ENCODE assay signal across 12 cellular contexts in genomic region chr4:76626686-76627465, GRCh38.
DNase-seq lines count a peak whose midpoint lies in the region; TF ChIP-seq lines count a peak whose summit lies in the region.
"Had no signal": no experiment of that assay in that cellular context is flagged by ENCODE, and none has a peak within 500 bp of the region (broad histone marks: within the 10 kb centered on the region; RNA-seq: fewer than 3 reads in every experiment).

No MANE protein-coding gene starts in this region.

- no peak overlapping the region for H4K5ac ChIP-seq in H9 (ENCODE audit: insufficient read length, low read depth, low read length)

- H3K14ac ChIP-seq in H9 (ENCODE audit: insufficient read depth, low read length) = no peak overlapping the region

- in situ Hi-C loops in SK-MEL-5 (cut with HindIII; ENCODE audit: low pct_unique_long_range_greater_than_20kb, low sequenced_read_pairs) = no loop called here

- H3K4me2 ChIP-seq in H9 (ENCODE audit: insufficient read depth, insufficient read length, low read length) = no peak overlapping the region
- no peak overlapping the region for H3K4me2 ChIP-seq in fibroblast of lung (ENCODE audit: extremely low read depth, insufficient read depth, low read length)
- H3K4me2 ChIP-seq in smooth muscle cell = no peak overlapping the region

- H3K4me3 Mint-ChIP-seq in H9 = no peak overlapping the region
- H3K4me3 Mint-ChIP-seq in immature natural killer cell = no peak overlapping the region
- H3K4me3 Mint-ChIP-seq: natural killer cell treated with Interleukin-12 subunit alpha and Interleukin-12 subunit beta and Interleukin-15 and Interleukin-18, amount 100 ng/mL, for 72 hours; stimulated activated memory B cell treated with anti-CD40 and anti-IgM and Interleukin-4, amounts not matched to agents 10 μg/mL and 1 μg/mL and 100 μg/mL, for 72 hours had no signal

- no peak overlapping the region for H2BK5ac ChIP-seq in H9 (ENCODE audit: insufficient read length, low read length)

- no CpG with 5 or more reads among the region's 5 CpGs for WGBS in H9 (ENCODE audit: extremely low coverage, insufficient read length, low lambda C conversion rate)
- 63% methylated on average over 5 of the region's 5 CpGs for WGBS in smooth muscle cell (ENCODE audit: low lambda C conversion rate)

- no peaks in the 10 kb centered on the region for H3K27me3 ChIP-seq in H9 (ENCODE audit: insufficient read depth, low read length)
- H3K27me3 ChIP-seq in fibroblast of lung (ENCODE audit: control insufficient read depth, insufficient read depth, low read length) = no peaks in the 10 kb centered on the region
- H3K27me3 ChIP-seq in smooth muscle cell (ENCODE audit: low read depth) = no peaks in the 10 kb centered on the region

- H3K4me1 ChIP-seq in H9 (ENCODE audit: insufficient read depth, low read length) (peaks cover 8% of the 10 kb centered on the region), fibroblast of lung (ENCODE audit: control insufficient read depth, extremely low read depth, insufficient read depth, low read length) (peaks cover 16% of the 10 kb centered on the region), smooth muscle cell (ENCODE audit: low read depth) (peaks cover 26% of the 10 kb centered on the region)

- no peak overlapping the region for H3K4ac ChIP-seq in H9 (ENCODE audit: low read depth, low read length)

- H3K18ac ChIP-seq in H9 (ENCODE audit: insufficient read length, low read depth, low read length) = no peak overlapping the region

- H4K91ac ChIP-seq in H9 (ENCODE audit: insufficient read length, low read depth, low read length) = no peak overlapping the region

- no peak overlapping the region for H3K9ac ChIP-seq in H9 (ENCODE audit: extremely low read depth, insufficient read length, low read length)
- no peak overlapping the region for H3K9ac ChIP-seq in fibroblast of lung (ENCODE audit: insufficient read depth, low read length)
- H3K9ac ChIP-seq in smooth muscle cell (ENCODE audit: low read depth) = no peak overlapping the region

- H4K20me1 ChIP-seq in H9 (ENCODE audit: control insufficient read depth, insufficient read depth, insufficient read length) (no peaks in the 10 kb centered on the region), fibroblast of lung (ENCODE audit: control insufficient read depth, extremely low read depth, insufficient read depth, low read length) (no peaks in the 10 kb centered on the region), smooth muscle cell (ENCODE audit: low read depth) (no peaks in the 10 kb centered on the region)

- H3K9me3 Mint-ChIP-seq in H9 = no peaks in the 10 kb centered on the region
- peaks cover 0 to 6% (median 0%) of the 10 kb centered on the region in 6 donors for H3K9me3 Mint-ChIP-seq in immature natural killer cell
- H3K9me3 Mint-ChIP-seq: activated T-helper 2 cell treated with anti-CD3 and anti-CD28 coated beads, Interferon-gamma antibody, Interleukin-2, Interleukin-4, amounts not matched to agents 10 μg/mL and 5 μg/mL and 100 μg/mL, durations not matched to agents 14 hours and 24 hours and 36 hours had no signal

- H3K9me3 ChIP-seq in H9 (ENCODE audit: control insufficient read depth, low read depth, low read length) (no peaks in the 10 kb centered on the region), fibroblast of lung (ENCODE audit: control insufficient read depth, insufficient read depth, low read depth, low read length) (no peaks in the 10 kb centered on the region), smooth muscle cell (replicated peaks; ENCODE audit: low read depth) (no peaks in the 10 kb centered on the region)

- H3K36me3 ChIP-seq in fibroblast of lung (ENCODE audit: control insufficient read depth, insufficient read depth, low read length) (no peaks in the 10 kb centered on the region), smooth muscle cell (ENCODE audit: low read depth) (no peaks in the 10 kb centered on the region)

- no peak overlapping the region for H2BK120ac ChIP-seq in H9 (ENCODE audit: low read depth, low read length, poor library complexity, severe bottlenecking)

- H3K23ac ChIP-seq in H9 (ENCODE audit: insufficient read length, low read depth, low read length) = no peak overlapping the region

- no peaks in the 10 kb centered on the region for H3K27me3 Mint-ChIP-seq in H9 (ENCODE audit: low read depth)
- H3K27me3 Mint-ChIP-seq in immature natural killer cell (ENCODE audit: low read depth in 3 of 3) = peaks cover 3 to 6% (median 6%) of the 10 kb centered on the region in 3 donors

- no peak overlapping the region for H4K8ac ChIP-seq in H9 (replicated peaks; ENCODE audit: insufficient read length, low read depth, low read length)

- H3K79me1 ChIP-seq in H9 (ENCODE audit: insufficient read depth, low read depth, low read length, poor library complexity, severe bottlenecking) = no peaks in the 10 kb centered on the region

- no peak overlapping the region for H3K4me3 ChIP-seq in fibroblast of lung (replicated peaks in 1 of 4; ENCODE audit: control extremely low read depth in 1 of 4, insufficient read depth in 1 of 4, low read depth in 3 of 4, low read length in 4 of 4)
- H3K4me3 ChIP-seq in smooth muscle cell = no peak overlapping the region

- H3K36me3 Mint-ChIP-seq in H9 (ENCODE audit: insufficient read depth in 1 of 3, low read depth in 3 of 3) = no peaks in the 10 kb centered on the region
- H3K36me3 Mint-ChIP-seq in immature natural killer cell = no peaks in the 10 kb centered on the region
- H3K36me3 Mint-ChIP-seq: natural killer cell treated with Interleukin-12 subunit alpha and Interleukin-12 subunit beta and Interleukin-15 and Interleukin-18, amount 100 ng/mL, for 72 hours; stimulated activated memory B cell treated with anti-CD40 and anti-IgM and Interleukin-4, amounts not matched to agents 10 μg/mL and 1 μg/mL and 100 μg/mL, for 72 hours had no signal

- H2AFZ ChIP-seq in H9 (ENCODE audit: low read length) (no peak overlapping the region), fibroblast of lung (ENCODE audit: low read length) (no peak overlapping the region), smooth muscle cell (ENCODE audit: low read depth) (no peak overlapping the region)

- H3F3A ChIP-seq in smooth muscle cell (ENCODE audit: low read depth) = peaks cover 15% of the 10 kb centered on the region

- H3K27ac ChIP-seq in H9 (ENCODE audit: insufficient read length, low read depth, low read length) = no peak overlapping the region
- no peak overlapping the region for H3K27ac ChIP-seq in fibroblast of lung (ENCODE audit: insufficient read depth, low read length)
- H3K27ac ChIP-seq in smooth muscle cell (ENCODE audit: low read depth) = no peak overlapping the region

- no peak overlapping the region for H3T11ph ChIP-seq in H9 (ENCODE audit: low read length)

- no peaks in the 10 kb centered on the region for H3K79me2 ChIP-seq in H9 (ENCODE audit: insufficient read depth, low read length)
- no peaks in the 10 kb centered on the region for H3K79me2 ChIP-seq in fibroblast of lung (ENCODE audit: control insufficient read depth, insufficient read depth, low read length)
- no peaks in the 10 kb centered on the region for H3K79me2 ChIP-seq in smooth muscle cell (ENCODE audit: low read depth)

- TF ChIP-seq CTCF in H9 (conservative IDR thresholded peaks at IDR 0.05) = peak; percentile 69
- peak; percentile 11 to 48 for TF ChIP-seq CTCF in fibroblast of lung (conservative IDR thresholded peaks at IDR 0.05 in 1 of 2, IDR thresholded peaks at IDR 0.05 in 1 of 2; ENCODE audit: low read depth in 1 of 2, low read length in 2 of 2)
- peak; percentile 25 for TF ChIP-seq CTCF in smooth muscle cell (IDR thresholded peaks at IDR 0.05; ENCODE audit: borderline replicate concordance, insufficient read depth, poor library complexity, severe bottlenecking)
- TF ChIP-seq CTCF in GM20000 (IDR thresholded peaks at IDR 0.05; ENCODE audit: extremely low read depth, missing control alignments) = no peak

- H2BK15ac ChIP-seq in H9 (ENCODE audit: low read depth, low read length) = no peak overlapping the region

- H2BK12ac ChIP-seq in H9 (ENCODE audit: insufficient read length, low read depth, low read length) = no peak overlapping the region

- DNase-seq in H9 = no peak
- DNase-seq in SK-MEL-5 (ENCODE audit: low read depth, low spot score) = peak; percentile 37
- DNase-seq in fibroblast of lung (ENCODE audit: low read depth in 2 of 2) = peak in 1 of 2 donors; percentile 47
- no peak for DNase-seq in smooth muscle cell (lab: John Stamatoyannopoulos, UW; ENCODE audit: unreplicated experiment)
- no peak for DNase-seq in GM20000 (ENCODE audit: low spot score)
- no peak for DNase-seq in AG20443 (ENCODE audit: low spot score)
- no peak for DNase-seq in immature natural killer cell
- DNase-seq: GF-D8, NCI-H1436 treated with DMSO at 0.1 percent for 48 hours had no signal

- no peaks in the 10 kb centered on the region for H3K23me2 ChIP-seq in H9 (ENCODE audit: insufficient read length, low read depth, low read length, poor library complexity, severe bottlenecking)

- no peak overlapping the region for H3K56ac ChIP-seq in H9 (ENCODE audit: insufficient read length, low read depth, low read length)

- H3K4me1 Mint-ChIP-seq in H9 (peaks cover 32 to 38% of the 10 kb centered on the region in 2 experiments), immature natural killer cell (no peaks in the 10 kb centered on the region)
- H3K4me1 Mint-ChIP-seq: stimulated activated memory B cell treated with anti-CD40 and anti-IgM and Interleukin-4, amounts not matched to agents 10 μg/mL and 1 μg/mL and 100 μg/mL, for 72 hours had no signal

- H2BK20ac ChIP-seq in H9 (ENCODE audit: low read depth, low read length, poor library complexity, severe bottlenecking) = no peak overlapping the region

- no peak overlapping the region for H2AK5ac ChIP-seq in H9 (ENCODE audit: insufficient read length, low read length)

- H3K27ac Mint-ChIP-seq in H9 (peak overlapping the region in 1 of 3 experiments; percentile 33; a peak in 1 of 7 replicates), immature natural killer cell (no peak overlapping the region)
- H3K27ac Mint-ChIP-seq: activated T-helper 2 cell treated with anti-CD3 and anti-CD28 coated beads, Interferon-gamma antibody, Interleukin-2, Interleukin-4, amounts not matched to agents 10 μg/mL and 5 μg/mL and 100 μg/mL, durations not matched to agents 14 hours and 24 hours and 36 hours; natural killer cell treated with Interleukin-12 subunit alpha and Interleukin-12 subunit beta and Interleukin-15 and Interleukin-18, amount 100 ng/mL, for 72 hours; stimulated activated memory B cell treated with anti-CD40 and anti-IgM and Interleukin-4, amounts not matched to agents 10 μg/mL and 1 μg/mL and 100 μg/mL, for 72 hours had no signal
